28 cellular contexts compared by ENCODE assay signal in genomic region chr10:78337016-78337415, GRCh38.
A peak's percentile ranks its signal among the peaks of the same experiment; 100 is the strongest.
DNase-seq lines count a peak whose midpoint lies in the region; ATAC-seq, FAIRE-seq and TF ChIP-seq lines count a peak whose summit lies in the region.
"Had no signal": no experiment of that assay in that cellular context is flagged by ENCODE, and none has a peak within 500 bp of the region (broad histone marks: within the 10 kb centered on the region; RNA-seq: fewer than 3 reads in every experiment).

No MANE protein-coding gene starts in this region.

- TF ChIP-seq CTCF in RWPE2 (IDR thresholded peaks at IDR 0.05; ENCODE audit: poor library complexity, severe bottlenecking) (no peak), HepG2 (CRISPR knock-in tag; IDR thresholded peaks at IDR 0.05) (no peak), sigmoid colon (IDR thresholded peaks at IDR 0.05) (no peak)

- POLR2A ChIA-PET in HepG2 (lab: Yijun Ruan, JAX), result no interaction called here

- FAIRE-seq in HepG2 (lab: Jason Lieb, UNC) (no peak), GM12891 (lab: Jason Lieb, UNC) (no peak)
- FAIRE-seq: GM18507, H1 had no signal

- H3K4me2 ChIP-seq in GM23248 (ENCODE audit: unreplicated experiment), result no peak overlapping the region
- no peak overlapping the region for H3K4me2 ChIP-seq in HepG2 (ENCODE audit: low read depth, low read length)
- H3K4me2 ChIP-seq in Karpas-422 (ENCODE audit: low read depth, low read length, poor library complexity, severe bottlenecking), result no peak overlapping the region
- H3K4me2 ChIP-seq: hepatocyte had no signal

- peaks cover 26% of the 10 kb centered on the region for H3K4me1 ChIP-seq in GM23248 (ENCODE audit: insufficient read depth)
- no peaks in the 10 kb centered on the region for H3K4me1 ChIP-seq in RWPE2 (ENCODE audit: insufficient read depth, poor library complexity, severe bottlenecking)
- no peaks in the 10 kb centered on the region for H3K4me1 ChIP-seq in HepG2 (ENCODE audit: insufficient read depth, low read length)
- peaks cover 0 to 52% (median 45%) of the 10 kb centered on the region in 4 donors for H3K4me1 ChIP-seq in sigmoid colon
- H3K4me1 ChIP-seq in Karpas-422 (ENCODE audit: low read length), result no peaks in the 10 kb centered on the region
- H3K4me1 ChIP-seq: foreskin keratinocyte had no signal

- H3K4me3 ChIP-seq in GM23248 (no peak overlapping the region), RWPE2 (ENCODE audit: severe bottlenecking) (no peak overlapping the region), HepG2 (replicated peaks in 1 of 3; ENCODE audit: insufficient read depth in 1 of 3, low read depth in 2 of 3, low read length in 3 of 3) (no peak overlapping the region), sigmoid colon (no peak overlapping the region), Karpas-422 (ENCODE audit: low read length) (no peak overlapping the region)
- H3K4me3 ChIP-seq: BLaER1 treated with 17β-estradiol and CSF1 and Interleukin-3, amounts not matched to agents 10 nM and 100 nM; hepatocyte; left ventricle myocardium inferior; skin epidermis had no signal

- no peak for TF ChIP-seq POLR2A in HepG2 (IDR thresholded peaks at IDR 0.05; ENCODE audit: insufficient read depth in 1 of 2, low read depth in 2 of 2, low read length in 2 of 2)
- TF ChIP-seq POLR2A in sigmoid colon (IDR thresholded peaks at IDR 0.05), result no peak
- TF ChIP-seq POLR2A in GM12891 (IDR thresholded peaks at IDR 0.05; ENCODE audit: low read depth, low read length), result no peak

- WGBS in GM23248 (ENCODE audit: low coverage in 1 of 2, low lambda C conversion rate in 2 of 2, missing lambda C conversion rate in 2 of 2), 2 experiments, result 83 to 86% methylated on average over 4 of the region's 4 CpGs
- WGBS in HepG2 (ENCODE audit: low lambda C conversion rate), result 13% methylated on average over 4 of the region's 4 CpGs
- WGBS in sigmoid colon, 2 donors, result 61 to 79% methylated on average over 4 of the region's 4 CpGs

- CTCF ChIA-PET in HepG2 (lab: Yijun Ruan, JAX; ENCODE audit: low intra/inter-chr PET ratio, low total read pairs), result no interaction called here

- in situ Hi-C loops in GM23248 (cut with MboI) (no loop called here), HepG2 (cut with HindIII; ENCODE audit: extremely low pct_ligation_motif_present, low pct_unique_long_range_greater_than_20kb) (no loop called here)

- TF ChIP-seq RAD21 in HepG2 (CRISPR knock-in tag; IDR thresholded peaks at IDR 0.05), result no peak

- H3K9me3 ChIP-seq in GM23248 (ENCODE audit: low read depth) (no peaks in the 10 kb centered on the region), RWPE2 (ENCODE audit: severe bottlenecking) (no peaks in the 10 kb centered on the region), HepG2 (ENCODE audit: low read length) (no peaks in the 10 kb centered on the region), sigmoid colon (no peaks in the 10 kb centered on the region), Karpas-422 (ENCODE audit: low read length) (no peaks in the 10 kb centered on the region)
- H3K9me3 ChIP-seq: BLaER1 treated with 17β-estradiol and CSF1 and Interleukin-3, amounts not matched to agents 10 nM and 100 nM had no signal

- H3K27ac ChIP-seq in GM23248 (peak overlapping the region; percentile 94), RWPE2 (ENCODE audit: poor library complexity, severe bottlenecking) (no peak overlapping the region), HepG2 (ENCODE audit: extremely low read length, insufficient read depth, low read length) (no peak overlapping the region), sigmoid colon (peak overlapping the region in 3 of 4 donors; percentile 68 to 82 (median 76)), Karpas-422 (ENCODE audit: low read length) (no peak overlapping the region)
- H3K27ac ChIP-seq: BLaER1 treated with 17β-estradiol and CSF1 and Interleukin-3, amounts not matched to agents 10 nM and 100 nM; epithelial cell of prostate; foreskin keratinocyte; hepatocyte had no signal

- H3K9ac ChIP-seq in GM23248 (peak overlapping the region; percentile 40; the same call in 1 of the 2 replicates), HepG2 (ENCODE audit: insufficient read depth, low read depth, low read length) (no peak overlapping the region), Karpas-422 (ENCODE audit: low read length) (no peak overlapping the region)
- H3K9ac ChIP-seq: BLaER1 treated with 17β-estradiol and CSF1 and Interleukin-3, amounts not matched to agents 10 nM and 100 nM had no signal

- H3K9me2 ChIP-seq in GM23248 (ENCODE audit: insufficient read depth), result no peaks in the 10 kb centered on the region
- no peaks in the 10 kb centered on the region for H3K9me2 ChIP-seq in Karpas-422 (replicated peaks; ENCODE audit: insufficient read depth, low read length)

- TF ChIP-seq EP300 in HepG2 (IDR thresholded peaks at IDR 0.05; ENCODE audit: low read depth in 2 of 2, low read length in 2 of 2) (no peak), HepG2 (CRISPR knock-in tag; IDR thresholded peaks at IDR 0.05; ENCODE audit: borderline replicate concordance) (no peak), sigmoid colon (IDR thresholded peaks at IDR 0.05) (no peak)

- BruUV-seq in HepG2 (replicated peaks; lab: Mats Ljungman, UMichigan), result no TSS peak

- H4K20me1 ChIP-seq in GM23248 (ENCODE audit: insufficient read depth) (no peaks in the 10 kb centered on the region), HepG2 (ENCODE audit: insufficient read depth, low read length) (no peaks in the 10 kb centered on the region), Karpas-422 (ENCODE audit: insufficient read depth, low read depth, low read length) (no peaks in the 10 kb centered on the region)
- H4K20me1 ChIP-seq: BLaER1 treated with 17β-estradiol and CSF1 and Interleukin-3, amounts not matched to agents 10 nM and 100 nM had no signal

- DNase-seq in GM23248 (no peak), RWPE2 (ENCODE audit: low spot score) (peak; percentile 12), HepG2 (ENCODE audit: low spot score) (no peak), sigmoid colon (peak; percentile 17), T-helper 2 cell (no peak), GM12891 (ENCODE audit: insufficient read length, low spot score) (no peak), SHP77 (lab: John Stamatoyannopoulos, UW) (no peak), Karpas-422 (no peak)
- DNase-seq: activated CD4-positive, alpha-beta T cell treated with anti-CD3 and anti-CD28 coated beads for 48 hours; cerebellar nuclear complex; COR-L47; foreskin keratinocyte; GDM1; Kasumi-1; left ventricle myocardium inferior; midbrain; natural killer cell; NCI-H1694 treated with DMSO at 0.1 percent for 48 hours; NCI-H2171 treated with DMSO at 0.1 percent for 48 hours; NCI-H524 treated with DMSO at 0.1 percent for 48 hours; T-helper 17 cell had no signal

- peaks cover 16% of the 10 kb centered on the region; the same call in 1 of the 2 replicates for H3F3A ChIP-seq in GM23248 (ENCODE audit: insufficient read depth)

- H3K36me3 ChIP-seq in GM23248 (ENCODE audit: low read depth), result no peaks in the 10 kb centered on the region
- H3K36me3 ChIP-seq in RWPE2 (ENCODE audit: low read depth), result no peaks in the 10 kb centered on the region
- no peaks in the 10 kb centered on the region for H3K36me3 ChIP-seq in HepG2 (replicated peaks in 1 of 2; ENCODE audit: control insufficient read depth in 1 of 2, insufficient read depth in 2 of 2, low read length in 2 of 2)
- no peaks in the 10 kb centered on the region for H3K36me3 ChIP-seq in sigmoid colon
- H3K36me3 ChIP-seq in Karpas-422 (ENCODE audit: insufficient read depth, low read length), result no peaks in the 10 kb centered on the region
- H3K36me3 ChIP-seq: BLaER1 treated with 17β-estradiol and CSF1 and Interleukin-3, amounts not matched to agents 10 nM and 100 nM; left ventricle myocardium inferior had no signal

- H3K27me3 ChIP-seq in GM23248 (replicated peaks; ENCODE audit: insufficient read depth), result no peaks in the 10 kb centered on the region
- H3K27me3 ChIP-seq in RWPE2 (ENCODE audit: insufficient read depth, poor library complexity, severe bottlenecking), result peaks cover 10% of the 10 kb centered on the region
- H3K27me3 ChIP-seq in HepG2 (ENCODE audit: control insufficient read depth in 1 of 2, insufficient read depth in 2 of 2, low read length in 2 of 2), result peaks cover 1 to 10% of the 10 kb centered on the region in 2 experiments; a peak in 3 of 5 replicates
- H3K27me3 ChIP-seq in sigmoid colon, result no peaks in the 10 kb centered on the region
- H3K27me3 ChIP-seq in Karpas-422 (ENCODE audit: low read length), result no peaks in the 10 kb centered on the region
- H3K27me3 ChIP-seq: BLaER1 treated with 17β-estradiol and CSF1 and Interleukin-3, amounts not matched to agents 10 nM and 100 nM; foreskin keratinocyte; hepatocyte had no signal

- H3K79me2 ChIP-seq in GM23248 (ENCODE audit: insufficient read depth), result no peaks in the 10 kb centered on the region
- H3K79me2 ChIP-seq in HepG2 (ENCODE audit: insufficient read depth, low read length), result no peaks in the 10 kb centered on the region
- no peaks in the 10 kb centered on the region for H3K79me2 ChIP-seq in Karpas-422 (ENCODE audit: low read length)
- H3K79me2 ChIP-seq: hepatocyte had no signal

- ATAC-seq in RWPE2 (ENCODE audit: low read depth), result no peak
- ATAC-seq in HepG2, result no peak
- ATAC-seq: foreskin keratinocyte; natural killer cell; stimulated activated memory B cell treated with anti-CD40 and anti-IgM and Interleukin-4, amounts not matched to agents 10 μg/mL and 1 μg/mL and 100 μg/mL, for 72 hours; T-helper 17 cell had no signal

- intact Hi-C loops in HepG2 (cut with micrococcal nuclease; ENCODE audit: unreplicated experiment), result no loop called here
- intact Hi-C loops in sigmoid colon (cut with DNase I), result no loop called here

- H2AFZ ChIP-seq in GM23248 (no peak overlapping the region), HepG2 (ENCODE audit: low read length) (no peak overlapping the region), Karpas-422 (ENCODE audit: low read length) (no peak overlapping the region)
- H2AFZ ChIP-seq: hepatocyte had no signal

TF ChIP-seq in GM12891, 5 proteins besides CTCF, POLR2A, EP300 and RAD21:
- TF ChIP-seq POU2F2 (IDR thresholded peaks at IDR 0.05; ENCODE audit: low read depth, low read length), result no peak
- TF ChIP-seq TAF1 (IDR thresholded peaks at IDR 0.05; ENCODE audit: low read depth, low read length), result no peak
- no peak for TF ChIP-seq POLR2AphosphoS5 (IDR thresholded peaks at IDR 0.05; ENCODE audit: low read depth, low read length)
- no peak for TF ChIP-seq SPI1 (IDR thresholded peaks at IDR 0.05; ENCODE audit: low read depth, low read length)
- TF ChIP-seq PAX5 (IDR thresholded peaks at IDR 0.05; ENCODE audit: insufficient read depth, low read length, severe bottlenecking), result no peak
TF ChIP-seq in GM12891: peak in this region for 0.

Comparison
In these comparisons a context has a peak if more than half of its experiments do, and no peak if none do; other contexts are left out.
1. DNase-seq: peak in RWPE2 (single experiment) and sigmoid colon (single experiment); none in GM23248 (single experiment), HepG2 (single experiment), T-helper 2 cell (0 of 5), GM12891 (single experiment), SHP77 (0 of 2) and Karpas-422 (single experiment).
2. H3K27ac ChIP-seq: peak in GM23248 (single experiment) and sigmoid colon (3 of 4); none in RWPE2 (single experiment), HepG2 (single experiment) and Karpas-422 (single experiment).